In genomic region chr1:2247045-2247394, GRCh38 we compare ENCODE assay signal across 8 cellular contexts. TPM values are rescaled to one million over a fixed set of nuclear protein-coding genes. Genes with fewer than 3 reads are reported as not detected.
DNase-seq lines count a peak whose midpoint lies in the region; ATAC-seq, FAIRE-seq and TF ChIP-seq lines count a peak whose summit lies in the region.
"Not testable (repeated sequence)": the region's sequence is repeated elsewhere in the genome, so short reads cannot be mapped to it uniquely, and the experiment has no call there.

No MANE protein-coding gene starts in this region.

- not testable (repeated sequence) for H3K27me3 ChIP-seq in CD8-positive, alpha-beta T cell (ENCODE audit: insufficient read depth, low read length); NT2/D1 (ENCODE audit: insufficient read depth, insufficient read length); astrocyte (ENCODE audit: insufficient read depth, low read length); right atrium auricular region; osteoblast (ENCODE audit: insufficient read depth, low read length); stomach

- not testable (repeated sequence) for TF ChIP-seq EP300 in stomach (IDR thresholded peaks at IDR 0.05)

- H4K20me1 ChIP-seq in astrocyte (ENCODE audit: insufficient read depth, low read length) = peaks cover 99% of the 10 kb centered on the region
- peaks cover 86% of the 10 kb centered on the region for H4K20me1 ChIP-seq in osteoblast (ENCODE audit: insufficient read depth, low read length)

- peak overlapping the region; percentile 54 for H3K4me3 Mint-ChIP-seq in CD8-positive, alpha-beta T cell
- not testable (repeated sequence) for H3K4me3 Mint-ChIP-seq in activated T-cell treated with anti-CD3 and anti-CD28 coated beads, Interleukin-2, amount 50 U/mL, for 24 hours; astrocyte (ENCODE audit: unreplicated experiment); mesothelial cell of epicardium

- not testable (repeated sequence) for TF ChIP-seq CTCF in CD8-positive, alpha-beta T cell (IDR thresholded peaks at IDR 0.05); astrocyte (IDR thresholded peaks at IDR 0.05; ENCODE audit: insufficient read depth, low read depth, low read length); right atrium auricular region (IDR thresholded peaks at IDR 0.05); mesothelial cell of epicardium (IDR thresholded peaks at IDR 0.05; ENCODE audit: unreplicated experiment); osteoblast (IDR thresholded peaks at IDR 0.05; ENCODE audit: extremely low read depth, low read depth, low read length); stomach (IDR thresholded peaks at IDR 0.05)

- H3K9ac ChIP-seq in NT2/D1 (ENCODE audit: insufficient read length, low read depth) = peak overlapping the region; percentile 62
- not testable (repeated sequence) for H3K9ac ChIP-seq in astrocyte (ENCODE audit: low read length)

- H3K9me3 ChIP-seq in CD8-positive, alpha-beta T cell (ENCODE audit: low read length); NT2/D1 (ENCODE audit: insufficient read depth, low read length); astrocyte (ENCODE audit: insufficient read depth, low read depth, low read length); right atrium auricular region; osteoblast (ENCODE audit: low read depth, low read length); stomach: not testable (repeated sequence)

- H3K27me3 Mint-ChIP-seq in CD8-positive, alpha-beta T cell (ENCODE audit: low read depth); activated T-cell treated with anti-CD3 and anti-CD28 coated beads, Interleukin-2, amount 50 U/mL, for 24 hours; astrocyte (ENCODE audit: low read depth, unreplicated experiment); mesothelial cell of epicardium (ENCODE audit: low read depth): not testable (repeated sequence)

- H3K4me2 ChIP-seq in astrocyte (ENCODE audit: low read length) = peak overlapping the region; percentile 87
- not testable (repeated sequence) for H3K4me2 ChIP-seq in osteoblast (ENCODE audit: insufficient read depth, low read length)

- FAIRE-seq in astrocyte (lab: Jason Lieb, UNC) = not testable (repeated sequence)

- POLR2A ChIA-PET in CD8-positive, alpha-beta T cell (lab: Charles Lee) = interaction anchor here (1.8 kb wide), 1 partner anchor 12 kb away, joined by 4 read pairs; no protein-coding TSS in a partner anchor

- peaks cover 44% of the 10 kb centered on the region for H3K36me3 Mint-ChIP-seq in CD8-positive, alpha-beta T cell
- peaks cover 46% of the 10 kb centered on the region for H3K36me3 Mint-ChIP-seq in activated T-cell treated with anti-CD3 and anti-CD28 coated beads, Interleukin-2, amount 50 U/mL, for 24 hours (ENCODE audit: low read depth)
- not testable (repeated sequence) for H3K36me3 Mint-ChIP-seq in astrocyte (ENCODE audit: low read depth, unreplicated experiment); mesothelial cell of epicardium

- DNase-seq in CD8-positive, alpha-beta T cell; NT2/D1 (ENCODE audit: low read depth, low spot score); activated T-cell treated with anti-CD3 and anti-CD28 coated beads, Interleukin-2, amount 50 U/mL, for 24 hours; astrocyte (ENCODE audit: low read depth); right atrium auricular region (ENCODE audit: low spot score); mesothelial cell of epicardium (ENCODE audit: low spot score in 2 of 2, unreplicated experiment in 2 of 2); osteoblast (ENCODE audit: insufficient read length, low spot score, missing footprints); stomach: not testable (repeated sequence)

- H3K27ac ChIP-seq in CD8-positive, alpha-beta T cell (ENCODE audit: low read depth, low read length); astrocyte (ENCODE audit: low read depth, low read length): not testable (repeated sequence)
- H3K27ac ChIP-seq in right atrium auricular region (peak overlapping the region; percentile 21 to 77), osteoblast (ENCODE audit: low read depth, low read length) (peak overlapping the region; percentile 12), stomach (peak overlapping the region in 3 of 5 donors; percentile 54 to 80 (median 77))

- peaks cover 74% of the 10 kb centered on the region for H3K4me1 Mint-ChIP-seq in CD8-positive, alpha-beta T cell (ENCODE audit: low read depth)
- H3K4me1 Mint-ChIP-seq in activated T-cell treated with anti-CD3 and anti-CD28 coated beads, Interleukin-2, amount 50 U/mL, for 24 hours (ENCODE audit: low read depth) = peaks cover 89% of the 10 kb centered on the region
- H3K4me1 Mint-ChIP-seq in astrocyte (ENCODE audit: low read depth, unreplicated experiment) (peaks cover 34% of the 10 kb centered on the region), mesothelial cell of epicardium (peaks cover 42% of the 10 kb centered on the region)

- intact Hi-C loops in CD8-positive, alpha-beta T cell (cut with DNase I, micrococcal nuclease); stomach (cut with DNase I; ENCODE audit: low total_unique reads): not testable (repeated sequence)

- H3K27ac Mint-ChIP-seq in CD8-positive, alpha-beta T cell = peak overlapping the region; percentile 62
- H3K27ac Mint-ChIP-seq in activated T-cell treated with anti-CD3 and anti-CD28 coated beads, Interleukin-2, amount 50 U/mL, for 24 hours = peak overlapping the region; percentile 87
- peak overlapping the region; percentile 96 for H3K27ac Mint-ChIP-seq in astrocyte (ENCODE audit: unreplicated experiment)
- peak overlapping the region; percentile 30 for H3K27ac Mint-ChIP-seq in mesothelial cell of epicardium

- peaks cover 90% of the 10 kb centered on the region for H3K4me1 ChIP-seq in CD8-positive, alpha-beta T cell (ENCODE audit: insufficient read depth, low read length)
- H3K4me1 ChIP-seq in NT2/D1 (ENCODE audit: insufficient read depth, insufficient read length) (peaks cover 27% of the 10 kb centered on the region), astrocyte (ENCODE audit: insufficient read depth, low read length) (peaks cover 41% of the 10 kb centered on the region), right atrium auricular region (peaks cover 3 to 91% of the 10 kb centered on the region in 2 donors), osteoblast (ENCODE audit: insufficient read depth, low read length) (peaks cover 21% of the 10 kb centered on the region), stomach (peaks cover 76 to 99% (median 90%) of the 10 kb centered on the region in 4 donors)

- H3K4me3 ChIP-seq in CD8-positive, alpha-beta T cell (ENCODE audit: low read depth, low read length); NT2/D1 (ENCODE audit: insufficient read length, low read depth); astrocyte (ENCODE audit: insufficient read depth, low read depth, low read length); right atrium auricular region; osteoblast (ENCODE audit: insufficient read depth, low read length): not testable (repeated sequence)
- H3K4me3 ChIP-seq in stomach = peak overlapping the region in 1 of 4 donors; percentile 25

- CTCF ChIA-PET in CD8-positive, alpha-beta T cell (lab: Charles Lee) = not testable (repeated sequence)

- TF ChIP-seq POLR2A in stomach (IDR thresholded peaks at IDR 0.05) = not testable (repeated sequence)

- H3K36me3 ChIP-seq in CD8-positive, alpha-beta T cell (ENCODE audit: insufficient read depth, low read length); astrocyte (ENCODE audit: insufficient read depth, low read length); right atrium auricular region; osteoblast (ENCODE audit: insufficient read depth, low read length); stomach: not testable (repeated sequence)
- peaks cover 22% of the 10 kb centered on the region for H3K36me3 ChIP-seq in NT2/D1 (ENCODE audit: insufficient read depth, insufficient read length, low read length)

- 79 to 89% (median 83%) methylated on average over 7 of the region's 7 CpGs for WGBS in stomach, 5 donors

- ATAC-seq in CD8-positive, alpha-beta T cell = not testable (repeated sequence)

- not testable (repeated sequence) for H3K9me3 Mint-ChIP-seq in CD8-positive, alpha-beta T cell; activated T-cell treated with anti-CD3 and anti-CD28 coated beads, Interleukin-2, amount 50 U/mL, for 24 hours; astrocyte (ENCODE audit: unreplicated experiment); mesothelial cell of epicardium

- not testable (repeated sequence) for H2AFZ ChIP-seq in astrocyte (ENCODE audit: low read depth, low read length); osteoblast (ENCODE audit: low read length)

- peaks cover 99% of the 10 kb centered on the region for H3K79me2 ChIP-seq in astrocyte (ENCODE audit: insufficient read depth, low read length)
- H3K79me2 ChIP-seq in osteoblast (ENCODE audit: insufficient read depth, low read length) = peaks cover 99% of the 10 kb centered on the region

RNA-seq across cellular contexts. Expression of gene SKI, which starts 18.9 kb away (rescaled TPM):
- 100 to 1,000 TPM; 361 to 383 TPM for total RNA-seq in CD8-positive, alpha-beta T cell
- total RNA-seq in astrocyte = 63.4 and 66.2 TPM in 2 replicates
- total RNA-seq in right atrium auricular region = 10 to 100 TPM; 36.7 to 57.2 TPM
- total RNA-seq in mesothelial cell of epicardium = 105 to 110 TPM (median 105 TPM) in 3 replicates
- 48.9 TPM in 2 replicates for total RNA-seq in osteoblast
- 10 to 100 TPM; 18.7 to 84.0 (median 32.7) TPM for total RNA-seq in stomach
- polyA plus RNA-seq in stomach = 10 to 100 TPM in 2 of 3 donors, 1 to 10 TPM in 1; 7.4 to 14.8 (median 13.9) TPM

RNA-seq across cellular contexts. Expression of gene FAAP20, which starts 52.4 kb away (rescaled TPM):
- total RNA-seq in CD8-positive, alpha-beta T cell = 10 to 100 TPM; 53.6 to 61.1 TPM
- total RNA-seq in astrocyte (114 and 124 TPM in 2 replicates), right atrium auricular region (10 to 100 TPM; 18.5 to 24.3 TPM), mesothelial cell of epicardium (92.2 to 100 TPM (median 94.1 TPM) in 3 replicates), osteoblast (18.6 and 25.3 TPM in 2 replicates), stomach (100 to 1,000 TPM in 1 of 5 donors, 10 to 100 TPM in 3, 1 to 10 TPM in 1; 8.2 to 170 (median 25.8) TPM)
- polyA plus RNA-seq in stomach = 100 to 1,000 TPM in 2 of 3 donors, 10 to 100 TPM in 1; 91.3 to 120 (median 101) TPM

Comparison
In these comparisons a context has a peak if more than half of its experiments do, and no peak if none do; other contexts are left out.
1. H3K27ac Mint-ChIP-seq: peak in every context shown above with its lines; median percentile 96 in astrocyte; 87 in activated T-cell treated with anti-CD3 and anti-CD28 coated beads, Interleukin-2, amount 50 U/mL, for 24 hours; 62 in CD8-positive, alpha-beta T cell; 30 in mesothelial cell of epicardium.